ENCODE assay signal across 1 cellular context in genomic region chr22:31943206-31943975, GRCh38.
TF ChIP-seq lines count a peak whose summit lies in the region.

No MANE protein-coding gene starts in this region.

TF ChIP-seq in H1, 55 proteins besides CTCF, POLR2A, EP300 and RAD21:
- no peak for TF ChIP-seq POU5F1 (IDR thresholded peaks at IDR 0.05; ENCODE audit: low read depth, low read length)
- TF ChIP-seq CBX5 (IDR thresholded peaks at IDR 0.05; ENCODE audit: low read depth, low read length), result no peak
- TF ChIP-seq EGR1 (IDR thresholded peaks at IDR 0.05; ENCODE audit: borderline replicate concordance, low read depth, low read length), result no peak
- no peak for TF ChIP-seq FOSL1 (IDR thresholded peaks at IDR 0.05; ENCODE audit: insufficient read depth, low read depth, low read length)
- no peak for TF ChIP-seq SRF (IDR thresholded peaks at IDR 0.05; ENCODE audit: low read depth, low read length)
- no peak for TF ChIP-seq ATF3 (IDR thresholded peaks at IDR 0.05; ENCODE audit: insufficient read depth, low read depth, low read length)
- 0 out of 2 replicates have a peak, but pooled peaks have one; percentile 70 for TF ChIP-seq POLR2AphosphoS5 (IDR thresholded peaks at IDR 0.05; ENCODE audit: low read depth, low read length)
- no peak for TF ChIP-seq SUZ12 (IDR thresholded peaks at IDR 0.05; ENCODE audit: low read length)
- TF ChIP-seq NRF1 (IDR thresholded peaks at IDR 0.05; ENCODE audit: low read depth, low read length), result no peak
- TF ChIP-seq PHF8 (conservative IDR thresholded peaks at IDR 0.05; ENCODE audit: low read depth, low read length), result no peak
- no peak for TF ChIP-seq EZH2 (IDR thresholded peaks at IDR 0.05; ENCODE audit: low read depth, low read length, severe bottlenecking)
- TF ChIP-seq SP4 (IDR thresholded peaks at IDR 0.05; ENCODE audit: low read length), result 0 out of 2 replicates have a peak, but pooled peaks have one; percentile 17
- TF ChIP-seq GTF2F1 (IDR thresholded peaks at IDR 0.05; ENCODE audit: borderline replicate concordance, low read depth, low read length), result no peak
- no peak for TF ChIP-seq USF2 (IDR thresholded peaks at IDR 0.05; ENCODE audit: low read length)
- TF ChIP-seq MAFK (IDR thresholded peaks at IDR 0.05; ENCODE audit: low read depth, low read length), result no peak
